ENCODE assay signal across 9 cellular contexts in genomic region chr22:28810839-28811491, GRCh38. TPM values are rescaled to one million over a fixed set of nuclear protein-coding genes. Genes with fewer than 3 reads are reported as not detected.
DNase-seq lines count a peak whose midpoint lies in the region; ATAC-seq and TF ChIP-seq lines count a peak whose summit lies in the region.
"Had no signal": no experiment of that assay in that cellular context is flagged by ENCODE, and none has a peak within 500 bp of the region (broad histone marks: within the 10 kb centered on the region; RNA-seq: fewer than 3 reads in every experiment).

No MANE protein-coding gene starts in this region.

- POLR2A ChIA-PET in WTC11 (lab: Charles Lee), result no interaction called here

- ATAC-seq in WTC11 (no peak), esophagus mucosa (no peak)
- peak; percentile 20 for ATAC-seq in stimulated activated naive CD8-positive, alpha-beta T cell treated with anti-CD3 and anti-CD28 coated beads, Interleukin-15, amount 100 ng/mL, for 72 hours
- ATAC-seq: Panc1 had no signal

- 0 out of 2 replicates have a peak, but pooled peaks cover 5% of the 10 kb centered on the region for H3K36me3 Mint-ChIP-seq in WTC11

- no peaks in the 10 kb centered on the region for H3K9me3 Mint-ChIP-seq in WTC11
- no peaks in the 10 kb centered on the region for H3K9me3 Mint-ChIP-seq in stimulated activated naive CD8-positive, alpha-beta T cell treated with anti-CD3 and anti-CD28 coated beads, Interleukin-15, amount 100 ng/mL, for 72 hours

- CTCF ChIA-PET in WTC11 (lab: Charles Lee), result interaction anchor here (1.4 kb wide), 1 partner anchor 18 kb away, joined by 3 read pairs; no protein-coding TSS in a partner anchor

- H3K4me3 Mint-ChIP-seq in WTC11, result no peak overlapping the region
- peak overlapping the region; percentile 80 to 81 for H3K4me3 Mint-ChIP-seq in stimulated activated naive CD8-positive, alpha-beta T cell treated with anti-CD3 and anti-CD28 coated beads, Interleukin-15, amount 100 ng/mL, for 72 hours

- DNase-seq in activated CD8-positive, alpha-beta memory T cell treated with anti-CD3 and anti-CD28 coated beads for 24 hours, result peak; percentile 61
- DNase-seq in activated CD8-positive, alpha-beta memory T cell treated with anti-CD3 and anti-CD28 coated beads, Interleukin-2, amount 50 U/mL, for 48 hours, result no peak
- DNase-seq in WTC11 (ENCODE audit: low spot score) (no peak), globus pallidus (ENCODE audit: low spot score) (peak; percentile 49), glomerular visceral epithelial cell (ENCODE audit: extremely low spot score) (no peak)
- peak in 1 of 2 donors; percentile 50 for DNase-seq in stimulated activated naive CD8-positive, alpha-beta T cell treated with anti-CD3 and anti-CD28 coated beads, Interleukin-15, amount 100 ng/mL, for 72 hours
- no peak for DNase-seq in activated CD4-positive, CD25-positive, alpha-beta regulatory T cell (lab: John Stamatoyannopoulos, UW)

- H3K4me1 Mint-ChIP-seq in WTC11, result peaks cover 15% of the 10 kb centered on the region
- H3K4me1 Mint-ChIP-seq in stimulated activated naive CD8-positive, alpha-beta T cell treated with anti-CD3 and anti-CD28 coated beads, Interleukin-15, amount 100 ng/mL, for 72 hours, result peaks cover 83% of the 10 kb centered on the region

- no peaks in the 10 kb centered on the region for H3K27me3 Mint-ChIP-seq in WTC11 (ENCODE audit: low read depth)
- H3K27me3 Mint-ChIP-seq in stimulated activated naive CD8-positive, alpha-beta T cell treated with anti-CD3 and anti-CD28 coated beads, Interleukin-15, amount 100 ng/mL, for 72 hours, result no peaks in the 10 kb centered on the region

- H3K27ac Mint-ChIP-seq in WTC11, result no peak overlapping the region
- peak overlapping the region in 1 of 2 donors; percentile 86 for H3K27ac Mint-ChIP-seq in stimulated activated naive CD8-positive, alpha-beta T cell treated with anti-CD3 and anti-CD28 coated beads, Interleukin-15, amount 100 ng/mL, for 72 hours

- TF ChIP-seq CTCF in WTC11 (IDR thresholded peaks at IDR 0.05), result no peak

TF ChIP-seq in WTC11, 78 proteins besides CTCF, POLR2A, EP300 and RAD21:
- TF ChIP-seq GABPB1 (CRISPR knock-in tag; IDR thresholded peaks at IDR 0.05) (peak; percentile 28; the same call in 1 of the 2 replicates), ZMAT4 (CRISPR knock-in tag; IDR thresholded peaks at IDR 0.05) (no peak)

RNA-seq across cellular contexts. Expression of gene XBP1, which starts 10.6 kb away (rescaled TPM):
- 104 to 127 TPM (median 107 TPM) in 3 replicates for total RNA-seq in WTC11 (2021)
- total RNA-seq in esophagus mucosa, result 107 TPM

RNA-seq across cellular contexts. Expression of gene CCDC117, which starts 38.5 kb away (rescaled TPM):
- total RNA-seq in WTC11 (2021) (39.0 to 47.4 TPM (median 46.9 TPM) in 3 replicates), esophagus mucosa (8.5 TPM)

Comparison
In these comparisons a context has a peak if more than half of its experiments do, and no peak if none do; other contexts are left out.
1. DNase-seq: peak in activated CD8-positive, alpha-beta memory T cell treated with anti-CD3 and anti-CD28 coated beads for 24 hours (single experiment) and globus pallidus (single experiment); none in activated CD8-positive, alpha-beta memory T cell treated with anti-CD3 and anti-CD28 coated beads, Interleukin-2, amount 50 U/mL, for 48 hours (single experiment), WTC11 (single experiment), glomerular visceral epithelial cell (single experiment) and activated CD4-positive, CD25-positive, alpha-beta regulatory T cell (0 of 4).